19 cellular contexts compared by ENCODE assay signal in genomic region chr7:131536361-131536849, GRCh38. TPM values are rescaled to one million over a fixed set of nuclear protein-coding genes. Genes with fewer than 3 reads are reported as not detected.
DNase-seq lines count a peak whose midpoint lies in the region; ATAC-seq, FAIRE-seq and TF ChIP-seq lines count a peak whose summit lies in the region.
"Had no signal": no experiment of that assay in that cellular context is flagged by ENCODE, and none has a peak within 500 bp of the region (broad histone marks: within the 10 kb centered on the region; RNA-seq: fewer than 3 reads in every experiment).

No MANE protein-coding gene starts in this region.

- H3K9ac ChIP-seq in kidney (ENCODE audit: low read length in 2 of 2) = no peak overlapping the region

- TF ChIP-seq POLR2A in gastrocnemius medialis (IDR thresholded peaks at IDR 0.05) (no peak), gastroesophageal sphincter (IDR thresholded peaks at IDR 0.05) (no peak)

- ATAC-seq in Right ventricle myocardium inferior (peak; percentile 32), gastrocnemius medialis (no peak), gastroesophageal sphincter (no peak), HG03571 (IDR thresholded peaks at IDR 0.05; ENCODE audit: unreplicated experiment) (no peak)

- H3K27ac ChIP-seq in kidney (ENCODE audit: low read depth in 2 of 2, low read length in 2 of 2) = no peak overlapping the region
- peak overlapping the region in 3 of 4 donors; percentile 74 to 77 (median 76) for H3K27ac ChIP-seq in gastrocnemius medialis
- peak overlapping the region in 1 of 4 donors; percentile 17 for H3K27ac ChIP-seq in gastroesophageal sphincter
- H3K27ac ChIP-seq: RWPE1 had no signal

- H3K9me3 ChIP-seq in kidney (ENCODE audit: control insufficient read depth in 1 of 2, low read length in 2 of 2) (no peaks in the 10 kb centered on the region), gastrocnemius medialis (no peaks in the 10 kb centered on the region), gastroesophageal sphincter (no peaks in the 10 kb centered on the region)
- H3K9me3 ChIP-seq: SJSA1 had no signal

- in situ Hi-C loops in gastrocnemius medialis (cut with MboI; ENCODE audit: low sequenced_read_pairs in 4 of 4) = no loop called here

- peak; percentile 45 for DNase-seq in Right ventricle myocardium inferior (ENCODE audit: missing footprints)
- peak; percentile 50 for DNase-seq in kidney
- DNase-seq in gastrocnemius medialis = no peak
- DNase-seq in AG08396 (ENCODE audit: low spot score) = no peak
- DNase-seq in NCI-H226 = no peak
- DNase-seq: ACHN; CD4-positive, alpha-beta memory T cell; DMS79; KG1; NCI-H1048; NCI-H1694; NCI-H446 treated with DMSO at 0.1 percent for 48 hours; NCI-H748 treated with DMSO at 0.1 percent for 48 hours had no signal

- no peaks in the 10 kb centered on the region for H3K27me3 ChIP-seq in gastrocnemius medialis
- H3K27me3 ChIP-seq in gastroesophageal sphincter = no peaks in the 10 kb centered on the region
- H3K27me3 ChIP-seq: SJSA1 had no signal

- H3K4me3 ChIP-seq in kidney (ENCODE audit: low read length in 2 of 2) = no peak overlapping the region
- H3K4me3 ChIP-seq in gastrocnemius medialis = no peak overlapping the region
- no peak overlapping the region for H3K4me3 ChIP-seq in gastroesophageal sphincter
- H3K4me3 ChIP-seq: SJSA1 had no signal

- WGBS in gastroesophageal sphincter (ENCODE audit: low coverage in 1 of 2), 2 donors = 69% methylated on average over 3 of the region's 7 CpGs; no CpG with 5 or more reads in 1 of the 2 donors

- H3K4me1 ChIP-seq in kidney (ENCODE audit: control insufficient read depth in 1 of 2, insufficient read depth in 1 of 2, low read depth in 1 of 2, low read length in 2 of 2) (peaks cover 0 to 5% of the 10 kb centered on the region in 2 donors), gastrocnemius medialis (peaks cover 39 to 53% of the 10 kb centered on the region in 2 donors), gastroesophageal sphincter (peaks cover 0 to 28% (median 0%) of the 10 kb centered on the region in 3 donors)

- FAIRE-seq in kidney (lab: Jason Lieb, UNC) = no peak
- FAIRE-seq: D721Med had no signal

- intact Hi-C loops in Right ventricle myocardium inferior (cut with DNase I) = no loop called here
- intact Hi-C loops in kidney (cut with DNase I) = no loop called here
- intact Hi-C loops in gastrocnemius medialis (cut with DNase I; ENCODE audit: low total_unique reads) = no loop called here

- TF ChIP-seq CTCF in kidney (IDR thresholded peaks at IDR 0.05; ENCODE audit: borderline replicate concordance, extremely low read depth, insufficient read depth) (no peak), gastrocnemius medialis (IDR thresholded peaks at IDR 0.05 in 4 of 5, conservative IDR thresholded peaks at IDR 0.05 in 1 of 5) (no peak), gastroesophageal sphincter (IDR thresholded peaks at IDR 0.05) (no peak)

- TF ChIP-seq RAD21 in Ishikawa (IDR thresholded peaks at IDR 0.05; ENCODE audit: low read depth) = peak; percentile 14; the same call in 1 of the 2 replicates

- TF ChIP-seq EP300 in Ishikawa (IDR thresholded peaks at IDR 0.05; ENCODE audit: borderline replicate concordance) = peak; percentile 88
- no peak for TF ChIP-seq EP300 in gastroesophageal sphincter (IDR thresholded peaks at IDR 0.05)

- no peaks in the 10 kb centered on the region for H3K36me3 ChIP-seq in kidney (ENCODE audit: control insufficient read depth in 1 of 2, insufficient read depth in 2 of 2, low read length in 2 of 2)
- H3K36me3 ChIP-seq in gastrocnemius medialis = no peaks in the 10 kb centered on the region
- H3K36me3 ChIP-seq in gastroesophageal sphincter = no peaks in the 10 kb centered on the region
- H3K36me3 ChIP-seq: SJSA1 had no signal

TF ChIP-seq in Ishikawa, 13 proteins besides CTCF, POLR2A, EP300 and RAD21:
- TF ChIP-seq MAX (IDR thresholded peaks at IDR 0.05) (peak; percentile 60), CEBPB (IDR thresholded peaks at IDR 0.05) (no peak), NFIC (IDR thresholded peaks at IDR 0.05) (peak; percentile 86), ZBTB7A (IDR thresholded peaks at IDR 0.05; ENCODE audit: low read depth) (no peak), FOXM1 (IDR thresholded peaks at IDR 0.05; ENCODE audit: borderline replicate concordance, low read depth) (peak; percentile 71; the same call in 1 of the 2 replicates), TCF12 (IDR thresholded peaks at IDR 0.05; ENCODE audit: low read depth) (peak; percentile 92), TEAD4 (IDR thresholded peaks at IDR 0.05) (peak; percentile 78)
- TF ChIP-seq, protein P1, sequence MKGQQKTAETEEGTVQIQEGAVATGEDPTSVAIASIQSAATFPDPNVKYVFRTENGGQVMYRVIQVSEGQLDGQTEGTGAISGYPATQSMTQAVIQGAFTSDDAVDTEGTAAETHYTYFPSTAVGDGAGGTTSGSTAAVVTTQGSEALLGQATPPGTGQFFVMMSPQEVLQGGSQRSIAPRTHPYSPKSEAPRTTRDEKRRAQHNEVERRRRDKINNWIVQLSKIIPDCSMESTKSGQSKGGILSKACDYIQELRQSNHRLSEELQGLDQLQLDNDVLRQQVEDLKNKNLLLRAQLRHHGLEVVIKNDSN (IDR thresholded peaks at IDR 0.05) = peak; percentile 12; the same call in 1 of the 2 replicates

RNA-seq across cellular contexts. Expression of gene PODXL, which starts 20.0 kb away (rescaled TPM):
- total RNA-seq in Right ventricle myocardium inferior (59.0 TPM), kidney (114 TPM), gastrocnemius medialis (10 to 100 TPM in 3 of 4 donors, 1 to 10 TPM in 1; 7.9 to 21.3 (median 13.2) TPM), gastroesophageal sphincter (10 to 100 TPM; 13.2 to 40.2 (median 26.6) TPM)
- 150 TPM for polyA plus RNA-seq in kidney (ENCODE audit: insufficient read depth, low read depth, low replicate concordance)

Comparison
In these comparisons a context has a peak if more than half of its experiments do, and no peak if none do; other contexts are left out.
1. DNase-seq: peak in Right ventricle myocardium inferior (single experiment) and kidney (single experiment); none in gastrocnemius medialis (0 of 2), AG08396 (single experiment) and NCI-H226 (single experiment).
2. H3K27ac ChIP-seq: peak in gastrocnemius medialis (3 of 4); none in kidney (0 of 2).